ENCODE assay signal across 19 cellular contexts in the genomic region with DNA sequence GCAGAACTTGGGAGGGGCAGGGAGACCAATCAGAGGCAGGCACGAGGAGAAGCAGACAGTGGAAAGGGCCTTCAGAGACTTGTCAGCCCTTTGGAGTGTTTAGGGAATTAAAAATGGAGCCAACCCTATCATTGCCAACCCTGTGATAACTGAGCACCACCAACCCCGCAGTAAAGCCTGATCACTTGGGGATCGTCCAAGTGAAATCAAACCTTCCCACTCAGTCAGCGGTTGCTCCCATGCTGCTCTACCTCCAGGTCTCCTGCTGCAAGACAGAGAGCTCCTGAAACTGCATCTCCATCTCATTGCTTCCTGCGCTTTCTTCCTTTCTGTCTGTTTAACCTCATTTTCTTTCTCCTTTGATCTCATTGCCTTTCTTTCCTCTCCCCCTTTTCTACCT. TPM values are rescaled to one million over a fixed set of nuclear protein-coding genes. Genes with fewer than 3 reads are reported as not detected.
DNase-seq lines count a peak whose midpoint lies in the region; ATAC-seq and TF ChIP-seq lines count a peak whose summit lies in the region.
"Had no signal": no experiment of that assay in that cellular context is flagged by ENCODE, and none has a peak within 500 bp of the region (broad histone marks: within the 10 kb centered on the region; RNA-seq: fewer than 3 reads in every experiment).

No MANE protein-coding gene starts in this region.

- H3K9me3 ChIP-seq in left ventricle myocardium inferior (replicated peaks): no peaks in the 10 kb centered on the region
- H3K9me3 ChIP-seq in esophagus muscularis mucosa: no peaks in the 10 kb centered on the region
- H3K9me3 ChIP-seq in mammary epithelial cell (replicated peaks; ENCODE audit: insufficient read depth, low read length): no peaks in the 10 kb centered on the region
- H3K9me3 ChIP-seq: Caco-2, HAP-1 had no signal

- no peak overlapping the region for H2AFZ ChIP-seq in mammary epithelial cell (ENCODE audit: low read depth, low read length)
- H2AFZ ChIP-seq: GM23248 had no signal

- in situ Hi-C loops in mammary epithelial cell (cut with MboI; ENCODE audit: low sequenced_read_pairs in 2 of 2): loop anchor here in 1 of 2 donors (5.0 kb wide), 1 partner anchor 38 kb away; no protein-coding TSS in a partner anchor

- DNase-seq in left ventricle myocardium inferior (no peak), Right ventricle myocardium superior (no peak), esophagus muscularis mucosa (ENCODE audit: extremely low spot score) (no peak), putamen (ENCODE audit: low spot score) (peak; percentile 24), hypothalamus (lab: John Stamatoyannopoulos, UW) (no peak), mammary epithelial cell (no peak), activated gamma-delta T cell treated with Interleukin-2 at 50 U/mL for 16 hours (no peak)
- DNase-seq: 8988T; Caco-2; CD4-positive, alpha-beta T cell; GM23248 had no signal

- H3K36me3 ChIP-seq in left ventricle myocardium inferior: no peaks in the 10 kb centered on the region
- peaks cover 0 to 9% (median 0%) of the 10 kb centered on the region in 4 donors for H3K36me3 ChIP-seq in esophagus muscularis mucosa
- H3K36me3 ChIP-seq in mammary epithelial cell (ENCODE audit: insufficient read depth, low read length): no peaks in the 10 kb centered on the region
- H3K36me3 ChIP-seq: HAP-1 had no signal

- H4K20me1 ChIP-seq in mammary epithelial cell (ENCODE audit: insufficient read depth, low read length): no peaks in the 10 kb centered on the region

- H3K27me3 ChIP-seq in left ventricle myocardium inferior (ENCODE audit: low read depth) (peaks cover 91% of the 10 kb centered on the region), esophagus muscularis mucosa (peaks cover 0 to 39% (median 0%) of the 10 kb centered on the region in 4 donors), mammary epithelial cell (ENCODE audit: insufficient read depth, low read length) (no peaks in the 10 kb centered on the region)

- no peaks in the 10 kb centered on the region for H3K79me2 ChIP-seq in mammary epithelial cell (ENCODE audit: insufficient read depth, low read length)

- CTCF ChIA-PET in mammary epithelial cell (lab: Charles Lee; ENCODE audit: low non-redundant PET): no interaction called here

- H3K27ac ChIP-seq in left ventricle myocardium inferior (replicated peaks) (no peak overlapping the region), esophagus muscularis mucosa (replicated peaks in 1 of 4) (no peak overlapping the region), mammary epithelial cell (ENCODE audit: insufficient read depth, low read depth, low read length) (no peak overlapping the region)
- H3K27ac ChIP-seq: C4-2B, GM23248 had no signal

- intact Hi-C loops in left ventricle myocardium inferior (cut with micrococcal nuclease): no loop called here
- intact Hi-C loops in Right ventricle myocardium superior (cut with DNase I): no loop called here
- intact Hi-C loops in esophagus muscularis mucosa (cut with DNase I): no loop called here
- intact Hi-C loops in mammary epithelial cell (cut with micrococcal nuclease): no loop called here

- H3K9ac ChIP-seq in mammary epithelial cell (ENCODE audit: insufficient read depth, low read length): no peak overlapping the region
- H3K9ac ChIP-seq: GM23248 had no signal

- no peak for TF ChIP-seq EP300 in esophagus muscularis mucosa (IDR thresholded peaks at IDR 0.05)

- H3K4me2 ChIP-seq in mammary epithelial cell (ENCODE audit: insufficient read depth, low read depth, low read length): no peak overlapping the region

- 79% methylated on average over 5 of the region's 5 CpGs for WGBS in esophagus muscularis mucosa
- 85% methylated on average over 5 of the region's 5 CpGs for WGBS in mammary epithelial cell (ENCODE audit: low coverage, missing lambda C conversion rate)

- no peak for TF ChIP-seq CTCF in left ventricle myocardium inferior (IDR thresholded peaks at IDR 0.05; ENCODE audit: borderline replicate concordance)
- no peak for TF ChIP-seq CTCF in esophagus muscularis mucosa (IDR thresholded peaks at IDR 0.05)
- no peak for TF ChIP-seq CTCF in mammary epithelial cell (conservative IDR thresholded peaks at IDR 0.05 in 1 of 2, IDR thresholded peaks at IDR 0.05 in 1 of 2; ENCODE audit: extremely low read depth in 1 of 2, insufficient read depth in 1 of 2, low read depth in 1 of 2, low read length in 2 of 2)

- dilution Hi-C loops in mammary epithelial cell (cut with HindIII; ENCODE audit: low sequenced_read_pairs): loop anchor here (25.0 kb wide), 1 partner anchor 687 kb away; no protein-coding TSS in a partner anchor

- H3K4me1 ChIP-seq in left ventricle myocardium inferior (no peaks in the 10 kb centered on the region), esophagus muscularis mucosa (no peaks in the 10 kb centered on the region), mammary epithelial cell (ENCODE audit: insufficient read depth, low read length) (no peaks in the 10 kb centered on the region)
- H3K4me1 ChIP-seq: Caco-2, HAP-1 had no signal

- no peak for TF ChIP-seq POLR2A in esophagus muscularis mucosa (IDR thresholded peaks at IDR 0.05; ENCODE audit: low read depth)

- ATAC-seq in Right ventricle myocardium superior (ENCODE audit: poor library complexity): no peak
- ATAC-seq in HG02884 (IDR thresholded peaks at IDR 0.05; ENCODE audit: unreplicated experiment): no peak

- no TSS peak for BruUV-seq in mammary epithelial cell (replicated peaks; lab: Mats Ljungman, UMichigan)

- H3K4me3 ChIP-seq in left ventricle myocardium inferior (peak overlapping the region; percentile 11), esophagus muscularis mucosa (peak overlapping the region in 3 of 4 donors; percentile 31 to 39 (median 34)), mammary epithelial cell (replicated peaks in 1 of 3; ENCODE audit: insufficient read depth in 1 of 3, low read depth in 2 of 3, low read length in 3 of 3) (no peak overlapping the region)
- H3K4me3 ChIP-seq: GM23248, HAP-1 had no signal

RNA-seq across cellular contexts. Expression of gene ACKR1, which starts 4.8 kb away (rescaled TPM):
- total RNA-seq in left ventricle myocardium inferior: 10.9 TPM
- 8.1 TPM for total RNA-seq in Right ventricle myocardium superior
- 100 to 1,000 TPM in 2 of 4 donors, 10 to 100 TPM in 2; 31.1 to 315 (median 128) TPM for total RNA-seq in esophagus muscularis mucosa
- not detected for total RNA-seq in mammary epithelial cell
- not detected for polyA plus RNA-seq in mammary epithelial cell
- polyA minus RNA-seq in mammary epithelial cell: not detected
- total RNA-seq: A673; B cell; Caco-2; CD4-positive, alpha-beta T cell; GM23248; H4; HT-29 had no signal
- polyA plus RNA-seq: AG04450, GM23248 had no signal

RNA-seq across cellular contexts. Expression of gene CADM3, which starts 28.5 kb away (rescaled TPM):
- total RNA-seq in left ventricle myocardium inferior (3.7 TPM), Right ventricle myocardium superior (5.3 TPM), esophagus muscularis mucosa (10 to 100 TPM; 10.8 to 24.7 (median 20.4) TPM), mammary epithelial cell (under 1 TPM in 1 of 2 donors, not detected in 1; 0.67 TPM)
- 0.03 TPM for polyA plus RNA-seq in mammary epithelial cell
- not detected for polyA minus RNA-seq in mammary epithelial cell
- total RNA-seq: A673; Caco-2; CD4-positive, alpha-beta T cell; GM23248; HT-29 had no signal
- polyA plus RNA-seq: GM23248 had no signal

Comparison
In these comparisons a context has a peak if more than half of its experiments do, and no peak if none do; other contexts are left out.
1. H3K4me3 ChIP-seq: peak in left ventricle myocardium inferior (single experiment) and esophagus muscularis mucosa (3 of 4); none in mammary epithelial cell (0 of 3).